ENCODE assay signal across 9 cellular contexts in the genomic region with DNA sequence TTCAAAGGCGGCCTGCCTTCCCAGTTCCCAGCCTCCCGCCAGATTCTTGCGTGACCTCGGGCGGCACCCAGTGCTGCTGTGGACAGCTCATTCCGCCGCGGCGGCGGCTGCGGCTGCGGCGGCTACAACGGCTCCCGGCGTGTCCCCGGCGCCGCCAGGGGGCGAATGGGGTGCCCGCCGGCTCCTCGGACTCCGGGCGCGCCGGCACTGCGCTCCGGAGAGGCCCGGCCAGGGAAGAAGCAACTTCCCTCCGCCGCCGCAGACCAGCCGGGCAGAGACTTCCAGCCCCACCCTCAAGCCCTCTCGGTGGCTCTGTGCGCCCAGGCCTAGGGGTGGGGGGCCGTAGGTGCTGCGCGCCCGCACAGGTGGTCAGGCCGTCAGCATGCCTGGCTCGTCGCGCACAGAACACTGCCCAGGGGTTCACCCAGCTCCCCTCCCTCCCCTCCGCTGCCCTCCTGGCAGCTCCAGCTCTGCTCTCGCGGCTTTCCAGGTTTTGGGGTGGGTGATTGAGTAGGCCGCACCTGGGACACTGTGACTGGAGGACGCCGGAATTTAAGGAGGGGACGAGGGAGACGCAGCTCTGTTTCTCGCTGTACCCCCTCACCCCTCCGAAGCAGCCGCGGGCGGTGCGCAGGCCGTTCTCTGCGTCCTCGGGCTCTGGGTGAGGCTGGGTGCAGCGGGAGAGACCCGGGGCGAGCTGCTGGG. TPM values are rescaled to one million over a fixed set of nuclear protein-coding genes. Genes with fewer than 3 reads are reported as not detected.
A peak's percentile ranks its signal among the peaks of the same experiment; 100 is the strongest.
DNase-seq lines count a peak whose midpoint lies in the region; ATAC-seq, FAIRE-seq and TF ChIP-seq lines count a peak whose summit lies in the region.
"Had no signal": no experiment of that assay in that cellular context is flagged by ENCODE, and none has a peak within 500 bp of the region (broad histone marks: within the 10 kb centered on the region; RNA-seq: fewer than 3 reads in every experiment).

No MANE protein-coding gene starts in this region.

- H3K36me3 Mint-ChIP-seq in WTC11: no peaks in the 10 kb centered on the region
- no peaks in the 10 kb centered on the region for H3K36me3 Mint-ChIP-seq in central memory CD8-positive, alpha-beta T cell (ENCODE audit: insufficient read depth)

- H3K9me3 ChIP-seq in HUES48 (ENCODE audit: control insufficient read depth, insufficient read depth, low read length) (no peaks in the 10 kb centered on the region), small intestine (ENCODE audit: control insufficient read depth, low read depth) (no peaks in the 10 kb centered on the region)

- peaks cover 53% of the 10 kb centered on the region for H3K27me3 Mint-ChIP-seq in WTC11 (ENCODE audit: low read depth)
- peaks cover 14% of the 10 kb centered on the region for H3K27me3 Mint-ChIP-seq in central memory CD8-positive, alpha-beta T cell

- no peak for FAIRE-seq in small intestine (lab: Jason Lieb, UNC)
- FAIRE-seq: TTC549 had no signal

- peak; percentile 83 for DNase-seq in GM13977 (ENCODE audit: low spot score)
- peak; percentile 71 for DNase-seq in WTC11 (ENCODE audit: low spot score)
- DNase-seq in central memory CD8-positive, alpha-beta T cell (ENCODE audit: low spot score in 2 of 2): peak in 1 of 2 donors; percentile 38
- DNase-seq in iris pigment epithelial cell (ENCODE audit: low read depth): peak; percentile 72
- DNase-seq in small intestine: peak; percentile 78
- no peak for DNase-seq in NCI-H446 (lab: John Stamatoyannopoulos, UW)
- DNase-seq in NCI-H187 treated with DMSO at 0.1 percent for 48 hours (lab: John Stamatoyannopoulos, UW): no peak

- peak; percentile 57 for ATAC-seq in WTC11
- peak; percentile 63 for ATAC-seq in central memory CD8-positive, alpha-beta T cell (replicated peaks; ENCODE audit: extremely low read depth, poor library complexity, severe bottlenecking)

- peak overlapping the region; percentile 75 for H3K4me3 Mint-ChIP-seq in WTC11
- H3K4me3 Mint-ChIP-seq in central memory CD8-positive, alpha-beta T cell: peak overlapping the region; percentile 29

- POLR2A ChIA-PET in WTC11 (lab: Charles Lee): interaction anchor here (0.6 to 1.9 kb wide), 4 partner anchors 9 to 38 kb away, joined by 3 to 9 read pairs (median 5); a partner anchor contains a TSS

- no peak overlapping the region for H3K27ac Mint-ChIP-seq in WTC11
- H3K27ac Mint-ChIP-seq in central memory CD8-positive, alpha-beta T cell (ENCODE audit: low read depth): no peak overlapping the region

- H3K4me3 ChIP-seq in HUES48 (ENCODE audit: low read depth, low read length): peak overlapping the region; percentile 67
- H3K4me3 ChIP-seq in small intestine (ENCODE audit: low read depth in 1 of 2, low read length in 2 of 2): peak overlapping the region in 1 of 2 donors; percentile 38

- no peak overlapping the region for H3K9ac ChIP-seq in HUES48 (ENCODE audit: low read depth, low read length)

- H3K27me3 ChIP-seq in HUES48 (ENCODE audit: control insufficient read depth, insufficient read depth, low read length) (peaks cover 42% of the 10 kb centered on the region), small intestine (ENCODE audit: control insufficient read depth in 2 of 2, insufficient read depth in 2 of 2, low read length in 2 of 2) (peaks cover 0 to 3% of the 10 kb centered on the region in 2 donors)

- 2 to 6% (median 5%) methylated on average over 52 to 64 of the region's 64 CpGs for WGBS in small intestine, 3 donors

- H3K9me3 Mint-ChIP-seq in WTC11: no peaks in the 10 kb centered on the region
- no peaks in the 10 kb centered on the region for H3K9me3 Mint-ChIP-seq in central memory CD8-positive, alpha-beta T cell

- H3K36me3 ChIP-seq in HUES48 (ENCODE audit: control insufficient read depth, insufficient read depth, low read length) (no peaks in the 10 kb centered on the region), small intestine (ENCODE audit: control insufficient read depth in 2 of 2, insufficient read depth in 2 of 2, low read length in 2 of 2) (no peaks in the 10 kb centered on the region)

- in situ Hi-C loops in GM13977 (cut with MboI; ENCODE audit: low pct_unique_long_range_greater_than_20kb, low sequenced_read_pairs, unreplicated experiment): no loop called here

- CTCF ChIA-PET in WTC11 (lab: Charles Lee): interaction anchor here (0.6 to 6.2 kb wide), 50 partner anchors 9 to 1597 kb away, joined by 3 to 92 read pairs (median 4); a partner anchor contains a TSS

- TF ChIP-seq CTCF in GM13977 (IDR thresholded peaks at IDR 0.05; ENCODE audit: extremely low read depth, insufficient read depth, missing control alignments) (peak; percentile 65), WTC11 (IDR thresholded peaks at IDR 0.05) (no peak)

- H3K4me1 ChIP-seq in HUES48 (ENCODE audit: control insufficient read depth, insufficient read depth, low read length) (peaks cover 4% of the 10 kb centered on the region; the same call in 1 of the 2 replicates), small intestine (ENCODE audit: control insufficient read depth in 2 of 2, insufficient read depth in 1 of 2, low read depth in 1 of 2, low read length in 1 of 2) (peaks cover 4 to 28% of the 10 kb centered on the region in 2 donors)

- H3K27ac ChIP-seq in HUES48 (ENCODE audit: low read depth, low read length): no peak overlapping the region
- no peak overlapping the region for H3K27ac ChIP-seq in small intestine (ENCODE audit: low read depth in 1 of 2, low read length in 1 of 2)

- peaks cover 17% of the 10 kb centered on the region for H3K4me1 Mint-ChIP-seq in WTC11
- peaks cover 23% of the 10 kb centered on the region for H3K4me1 Mint-ChIP-seq in central memory CD8-positive, alpha-beta T cell

TF ChIP-seq in WTC11, 78 proteins besides CTCF, POLR2A, EP300 and RAD21 (continues in another document):
- TF ChIP-seq KAT7 (CRISPR knock-in tag; IDR thresholded peaks at IDR 0.05; ENCODE audit: borderline replicate concordance): peak; percentile 63; the same call in 1 of the 2 replicates
- 0 out of 2 replicates have a peak, but pooled peaks have one; percentile 20 for TF ChIP-seq FOXP1 (CRISPR knock-in tag; IDR thresholded peaks at IDR 0.05; ENCODE audit: borderline replicate concordance)
- peak; percentile 57; the same call in 1 of the 2 replicates for TF ChIP-seq ETV6 (CRISPR knock-in tag; IDR thresholded peaks at IDR 0.05)
- TF ChIP-seq, protein P1, sequence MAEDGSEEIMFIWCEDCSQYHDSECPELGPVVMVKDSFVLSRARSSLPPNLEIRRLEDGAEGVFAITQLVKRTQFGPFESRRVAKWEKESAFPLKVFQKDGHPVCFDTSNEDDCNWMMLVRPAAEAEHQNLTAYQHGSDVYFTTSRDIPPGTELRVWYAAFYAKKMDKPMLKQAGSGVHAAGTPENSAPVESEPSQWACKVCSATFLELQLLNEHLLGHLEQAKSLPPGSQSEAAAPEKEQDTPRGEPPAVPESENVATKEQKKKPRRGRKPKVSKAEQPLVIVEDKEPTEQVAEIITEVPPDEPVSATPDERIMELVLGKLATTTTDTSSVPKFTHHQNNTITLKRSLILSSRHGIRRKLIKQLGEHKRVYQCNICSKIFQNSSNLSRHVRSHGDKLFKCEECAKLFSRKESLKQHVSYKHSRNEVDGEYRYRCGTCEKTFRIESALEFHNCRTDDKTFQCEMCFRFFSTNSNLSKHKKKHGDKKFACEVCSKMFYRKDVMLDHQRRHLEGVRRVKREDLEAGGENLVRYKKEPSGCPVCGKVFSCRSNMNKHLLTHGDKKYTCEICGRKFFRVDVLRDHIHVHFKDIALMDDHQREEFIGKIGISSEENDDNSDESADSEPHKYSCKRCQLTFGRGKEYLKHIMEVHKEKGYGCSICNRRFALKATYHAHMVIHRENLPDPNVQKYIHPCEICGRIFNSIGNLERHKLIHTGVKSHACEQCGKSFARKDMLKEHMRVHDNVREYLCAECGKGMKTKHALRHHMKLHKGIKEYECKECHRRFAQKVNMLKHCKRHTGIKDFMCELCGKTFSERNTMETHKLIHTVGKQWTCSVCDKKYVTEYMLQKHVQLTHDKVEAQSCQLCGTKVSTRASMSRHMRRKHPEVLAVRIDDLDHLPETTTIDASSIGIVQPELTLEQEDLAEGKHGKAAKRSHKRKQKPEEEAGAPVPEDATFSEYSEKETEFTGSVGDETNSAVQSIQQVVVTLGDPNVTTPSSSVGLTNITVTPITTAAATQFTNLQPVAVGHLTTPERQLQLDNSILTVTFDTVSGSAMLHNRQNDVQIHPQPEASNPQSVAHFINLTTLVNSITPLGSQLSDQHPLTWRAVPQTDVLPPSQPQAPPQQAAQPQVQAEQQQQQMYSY (CRISPR knock-in tag; IDR thresholded peaks at IDR 0.05): peak; percentile 34; the same call in 1 of the 2 replicates
- TF ChIP-seq, protein P2, sequence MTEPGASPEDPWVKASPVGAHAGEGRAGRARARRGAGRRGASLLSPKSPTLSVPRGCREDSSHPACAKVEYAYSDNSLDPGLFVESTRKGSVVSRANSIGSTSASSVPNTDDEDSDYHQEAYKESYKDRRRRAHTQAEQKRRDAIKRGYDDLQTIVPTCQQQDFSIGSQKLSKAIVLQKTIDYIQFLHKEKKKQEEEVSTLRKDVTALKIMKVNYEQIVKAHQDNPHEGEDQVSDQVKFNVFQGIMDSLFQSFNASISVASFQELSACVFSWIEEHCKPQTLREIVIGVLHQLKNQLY (CRISPR knock-in tag; IDR thresholded peaks at IDR 0.05): no peak
- TF ChIP-seq NR3C1 (CRISPR knock-in tag; conservative IDR thresholded peaks at IDR 0.05; ENCODE audit: low read depth): no peak
- TF ChIP-seq, protein P3, sequence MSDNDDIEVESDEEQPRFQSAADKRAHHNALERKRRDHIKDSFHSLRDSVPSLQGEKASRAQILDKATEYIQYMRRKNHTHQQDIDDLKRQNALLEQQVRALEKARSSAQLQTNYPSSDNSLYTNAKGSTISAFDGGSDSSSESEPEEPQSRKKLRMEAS (CRISPR knock-in tag; IDR thresholded peaks at IDR 0.05): peak; percentile 51; the same call in 1 of the 2 replicates
- TF ChIP-seq ZNF423 (CRISPR knock-in tag; IDR thresholded peaks at IDR 0.05): peak; percentile 9; the same call in 1 of the 2 replicates

RNA-seq across cellular contexts. Expression of a gene that starts 20.2 kb away (rescaled TPM):
- total RNA-seq in WTC11 (2021): 1.2 to 1.7 TPM (median 1.5 TPM) in 3 replicates
- 1 to 10 TPM; 4.6 to 8.3 (median 7.6) TPM for polyA plus RNA-seq in small intestine

RNA-seq across cellular contexts. Expression of a gene that starts 29.0 kb away (rescaled TPM):
- 27.7 to 29.3 TPM (median 28.9 TPM) in 3 replicates for total RNA-seq in WTC11 (2021)
- 100 to 1,000 TPM; 273 to 884 (median 819) TPM for polyA plus RNA-seq in small intestine

RNA-seq across cellular contexts. Expression of a gene that starts 32.1 kb away (rescaled TPM):
- 6.0 to 9.0 TPM (median 6.4 TPM) in 3 replicates for total RNA-seq in WTC11 (2021)
- 1 to 10 TPM; 4.8 to 9.6 (median 7.0) TPM for polyA plus RNA-seq in small intestine

Comparison
In these comparisons a context has a peak if more than half of its experiments do, and no peak if none do; other contexts are left out.
1. DNase-seq: peak in GM13977 (single experiment), WTC11 (single experiment), iris pigment epithelial cell (single experiment) and small intestine (single experiment); none in NCI-H446 (0 of 2) and NCI-H187 treated with DMSO at 0.1 percent for 48 hours (single experiment).